Comparison of ENCODE assay signal across 16 cellular contexts in genomic region chr7:88204525-88205103, GRCh38. TPM values are rescaled to one million over a fixed set of nuclear protein-coding genes. Genes with fewer than 3 reads are reported as not detected.
DNase-seq lines count a peak whose midpoint lies in the region; ATAC-seq, FAIRE-seq and TF ChIP-seq lines count a peak whose summit lies in the region.
"Had no signal": no experiment of that assay in that cellular context is flagged by ENCODE, and none has a peak within 500 bp of the region (broad histone marks: within the 10 kb centered on the region; RNA-seq: fewer than 3 reads in every experiment).

No MANE protein-coding gene starts in this region.

- TF ChIP-seq CTCF in activated CD8-positive, alpha-beta T cell treated with anti-CD3 and anti-CD28 coated beads for 36 hours (IDR thresholded peaks at IDR 0.05): no peak

- no peaks in the 10 kb centered on the region for H3K27me3 Mint-ChIP-seq in activated CD8-positive, alpha-beta T cell treated with anti-CD3 and anti-CD28 coated beads for 36 hours
- no peaks in the 10 kb centered on the region for H3K27me3 Mint-ChIP-seq in activated CD8-positive, alpha-beta T cell treated with anti-CD3 and anti-CD28 coated beads, Interleukin-2, amount 10 ng/mL, durations not matched to agents 7 days and 5 days (ENCODE audit: low read depth)
- H3K27me3 Mint-ChIP-seq in activated T-helper 17 cell treated with anti-CD3 and anti-CD28 coated beads, Interleukin-2, amount 50 U/mL, for 72 hours: no peaks in the 10 kb centered on the region

- CTCF ChIA-PET in activated CD8-positive, alpha-beta T cell treated with anti-CD3 and anti-CD28 coated beads for 36 hours (lab: Charles Lee): no interaction called here
- CTCF ChIA-PET in activated CD8-positive, alpha-beta T cell treated with anti-CD3 and anti-CD28 coated beads, Interleukin-2, amount 10 ng/mL, durations not matched to agents 7 days and 5 days (lab: Charles Lee): interaction anchor here (0.9 kb wide), 2 partner anchors 24 to 35 kb away, joined by 3 read pairs; no protein-coding TSS in a partner anchor

- peak overlapping the region; percentile 58 for H3K27ac Mint-ChIP-seq in activated CD8-positive, alpha-beta T cell treated with anti-CD3 and anti-CD28 coated beads for 36 hours
- no peak overlapping the region for H3K27ac Mint-ChIP-seq in activated CD8-positive, alpha-beta T cell treated with anti-CD3 and anti-CD28 coated beads, Interleukin-2, amount 10 ng/mL, durations not matched to agents 7 days and 5 days
- H3K27ac Mint-ChIP-seq in activated T-helper 17 cell treated with anti-CD3 and anti-CD28 coated beads, Interleukin-2, amount 50 U/mL, for 72 hours: peak overlapping the region; percentile 25

- intact Hi-C loops in activated CD8-positive, alpha-beta T cell treated with anti-CD3 and anti-CD28 coated beads for 36 hours (cut with micrococcal nuclease): no loop called here

- no peak for DNase-seq in activated CD8-positive, alpha-beta T cell treated with anti-CD3 and anti-CD28 coated beads for 36 hours
- no peak for DNase-seq in activated CD8-positive, alpha-beta T cell treated with anti-CD3 and anti-CD28 coated beads, Interleukin-2, amount 10 ng/mL, durations not matched to agents 7 days and 5 days
- no peak for DNase-seq in GM12892 (ENCODE audit: insufficient read length)
- peak; percentile 73 for DNase-seq in erythroblast (lab: John Stamatoyannopoulos, UW)
- no peak for DNase-seq in SKM-1 treated with dmso at 0.1 percent for 144 hours (lab: John Stamatoyannopoulos, UW; ENCODE audit: unreplicated experiment)
- DNase-seq: DMS 273 treated with DMSO at 0.1 percent for 48 hours, GF-D8, NCI-H187, NCI-H2171 treated with DMSO at 0.1 percent for 48 hours, NCI-H774, PC-9, SJCRH30 had no signal

- H3K4me1 Mint-ChIP-seq in activated CD8-positive, alpha-beta T cell treated with anti-CD3 and anti-CD28 coated beads for 36 hours (ENCODE audit: low read depth): peaks cover 21% of the 10 kb centered on the region
- H3K4me1 Mint-ChIP-seq in activated CD8-positive, alpha-beta T cell treated with anti-CD3 and anti-CD28 coated beads, Interleukin-2, amount 10 ng/mL, durations not matched to agents 7 days and 5 days (ENCODE audit: low read depth): peaks cover 6% of the 10 kb centered on the region
- H3K4me1 Mint-ChIP-seq in activated T-helper 17 cell treated with anti-CD3 and anti-CD28 coated beads, Interleukin-2, amount 50 U/mL, for 72 hours: no peaks in the 10 kb centered on the region

- H3K36me3 Mint-ChIP-seq in activated CD8-positive, alpha-beta T cell treated with anti-CD3 and anti-CD28 coated beads for 36 hours (ENCODE audit: low read depth): peaks cover 42% of the 10 kb centered on the region
- H3K36me3 Mint-ChIP-seq in activated CD8-positive, alpha-beta T cell treated with anti-CD3 and anti-CD28 coated beads, Interleukin-2, amount 10 ng/mL, durations not matched to agents 7 days and 5 days (ENCODE audit: low read depth): peaks cover 49% of the 10 kb centered on the region
- peaks cover 80% of the 10 kb centered on the region for H3K36me3 Mint-ChIP-seq in activated T-helper 17 cell treated with anti-CD3 and anti-CD28 coated beads, Interleukin-2, amount 50 U/mL, for 72 hours (ENCODE audit: low read depth)

- no peak overlapping the region for H3K4me3 Mint-ChIP-seq in activated CD8-positive, alpha-beta T cell treated with anti-CD3 and anti-CD28 coated beads for 36 hours
- no peak overlapping the region for H3K4me3 Mint-ChIP-seq in activated CD8-positive, alpha-beta T cell treated with anti-CD3 and anti-CD28 coated beads, Interleukin-2, amount 10 ng/mL, durations not matched to agents 7 days and 5 days
- H3K4me3 Mint-ChIP-seq in activated T-helper 17 cell treated with anti-CD3 and anti-CD28 coated beads, Interleukin-2, amount 50 U/mL, for 72 hours: no peak overlapping the region

- POLR2A ChIA-PET in activated CD8-positive, alpha-beta T cell treated with anti-CD3 and anti-CD28 coated beads for 36 hours (lab: Charles Lee): interaction anchor here (1.2 kb wide), 1 partner anchor 14 kb away, joined by 3 read pairs; no protein-coding TSS in a partner anchor
- POLR2A ChIA-PET in activated CD8-positive, alpha-beta T cell treated with anti-CD3 and anti-CD28 coated beads, Interleukin-2, amount 10 ng/mL, durations not matched to agents 7 days and 5 days (lab: Charles Lee): no interaction called here

- ATAC-seq in activated CD8-positive, alpha-beta T cell treated with anti-CD3 and anti-CD28 coated beads for 36 hours: no peak
- no peak for ATAC-seq in activated CD8-positive, alpha-beta T cell treated with anti-CD3 and anti-CD28 coated beads, Interleukin-2, amount 10 ng/mL, durations not matched to agents 7 days and 5 days
- ATAC-seq in activated T-helper 17 cell treated with anti-CD3 and anti-CD28 coated beads, Interleukin-2, amount 50 U/mL, for 72 hours (replicated peaks): no peak
- ATAC-seq in GM21390 (IDR thresholded peaks at IDR 0.05; ENCODE audit: unreplicated experiment): no peak
- ATAC-seq: A549 had no signal

- no peaks in the 10 kb centered on the region for H3K9me3 Mint-ChIP-seq in activated CD8-positive, alpha-beta T cell treated with anti-CD3 and anti-CD28 coated beads for 36 hours
- H3K9me3 Mint-ChIP-seq in activated CD8-positive, alpha-beta T cell treated with anti-CD3 and anti-CD28 coated beads, Interleukin-2, amount 10 ng/mL, durations not matched to agents 7 days and 5 days (ENCODE audit: insufficient read depth): no peaks in the 10 kb centered on the region
- H3K9me3 Mint-ChIP-seq in activated T-helper 17 cell treated with anti-CD3 and anti-CD28 coated beads, Interleukin-2, amount 50 U/mL, for 72 hours: no peaks in the 10 kb centered on the region

- no peak for TF ChIP-seq POLR2A in GM12892 (IDR thresholded peaks at IDR 0.05; ENCODE audit: low read depth, low read length)
- TF ChIP-seq POLR2A in erythroblast (IDR thresholded peaks at IDR 0.05; ENCODE audit: low read length): no peak

- peak; percentile 78 for FAIRE-seq in GM12892 (lab: Jason Lieb, UNC)
- FAIRE-seq: A549, H54 had no signal

RNA-seq across cellular contexts. Expression of gene SRI, which starts 15.2 kb away (rescaled TPM):
- total RNA-seq in activated CD8-positive, alpha-beta T cell treated with anti-CD3 and anti-CD28 coated beads for 36 hours: 100 to 1,000 TPM; 169 TPM
- 100 to 1,000 TPM; 110 to 117 TPM for total RNA-seq in activated CD8-positive, alpha-beta T cell treated with anti-CD3 and anti-CD28 coated beads, Interleukin-2, amount 10 ng/mL, durations not matched to agents 7 days and 5 days
- polyA plus RNA-seq in GM12892 (2012; ENCODE audit: missing spikeins): 239 TPM
- 100 to 1,000 TPM; 133 to 223 TPM for total RNA-seq in activated T-helper 17 cell treated with anti-CD3 and anti-CD28 coated beads, Interleukin-2, amount 50 U/mL, for 72 hours

Comparison
In these comparisons a context has a peak if more than half of its experiments do, and no peak if none do; other contexts are left out.
1. DNase-seq: peak in erythroblast (2 of 2); none in activated CD8-positive, alpha-beta T cell treated with anti-CD3 and anti-CD28 coated beads for 36 hours (single experiment), activated CD8-positive, alpha-beta T cell treated with anti-CD3 and anti-CD28 coated beads, Interleukin-2, amount 10 ng/mL, durations not matched to agents 7 days and 5 days (single experiment), GM12892 (single experiment) and SKM-1 treated with dmso at 0.1 percent for 144 hours (single experiment).